In genomic region chr4:40059362-40059761, GRCh38 we compare ENCODE assay signal across 1 cellular context.
TF ChIP-seq lines count a peak whose summit lies in the region.

No MANE protein-coding gene starts in this region.

TF ChIP-seq in GM12878, 131 proteins besides CTCF, POLR2A, EP300 and RAD21 (continued from another document):
- TF ChIP-seq, protein P1, sequence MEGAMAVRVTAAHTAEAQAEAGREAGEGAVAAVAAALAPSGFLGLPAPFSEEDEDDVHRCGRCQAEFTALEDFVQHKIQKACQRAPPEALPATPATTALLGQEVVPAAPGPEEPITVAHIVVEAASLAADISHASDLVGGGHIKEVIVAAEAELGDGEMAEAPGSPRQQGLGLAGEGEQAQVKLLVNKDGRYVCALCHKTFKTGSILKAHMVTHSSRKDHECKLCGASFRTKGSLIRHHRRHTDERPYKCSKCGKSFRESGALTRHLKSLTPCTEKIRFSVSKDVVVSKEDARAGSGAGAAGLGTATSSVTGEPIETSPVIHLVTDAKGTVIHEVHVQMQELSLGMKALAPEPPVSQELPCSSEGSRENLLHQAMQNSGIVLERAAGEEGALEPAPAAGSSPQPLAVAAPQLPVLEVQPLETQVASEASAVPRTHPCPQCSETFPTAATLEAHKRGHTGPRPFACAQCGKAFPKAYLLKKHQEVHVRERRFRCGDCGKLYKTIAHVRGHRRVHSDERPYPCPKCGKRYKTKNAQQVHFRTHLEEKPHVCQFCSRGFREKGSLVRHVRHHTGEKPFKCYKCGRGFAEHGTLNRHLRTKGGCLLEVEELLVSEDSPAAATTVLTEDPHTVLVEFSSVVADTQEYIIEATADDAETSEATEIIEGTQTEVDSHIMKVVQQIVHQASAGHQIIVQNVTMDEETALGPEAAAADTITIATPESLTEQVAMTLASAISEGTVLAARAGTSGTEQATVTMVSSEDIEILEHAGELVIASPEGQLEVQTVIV (IDR thresholded peaks at IDR 0.05; ENCODE audit: borderline replicate concordance, partially characterized antibody) = no peak
- TF ChIP-seq HSF1 (IDR thresholded peaks at IDR 0.05; ENCODE audit: low read depth, low read length) (no peak), MTA3 (IDR thresholded peaks at IDR 0.05; ENCODE audit: borderline replicate concordance, low read length) (no peak), NR2C1 (IDR thresholded peaks at IDR 0.05) (no peak), TCF12 (IDR thresholded peaks at IDR 0.05; ENCODE audit: low read depth, low read length) (no peak), MEF2A (IDR thresholded peaks at IDR 0.05; ENCODE audit: insufficient read depth, low read depth, low read length) (no peak), BCL11A (IDR thresholded peaks at IDR 0.05; ENCODE audit: low read depth, low read length) (no peak), EZH2 (IDR thresholded peaks at IDR 0.05; ENCODE audit: borderline replicate concordance, control insufficient read depth, low read depth, low read length) (no peak), ESRRA (IDR thresholded peaks at IDR 0.05; ENCODE audit: low read length) (no peak), ZNF622 (IDR thresholded peaks at IDR 0.05) (no peak), RAD51 (IDR thresholded peaks at IDR 0.05) (no peak), IKZF2 (IDR thresholded peaks at IDR 0.05) (no peak), SP1 (IDR thresholded peaks at IDR 0.05; ENCODE audit: low read depth, low read length) (no peak), PBX3 (IDR thresholded peaks at IDR 0.05; ENCODE audit: insufficient replicate concordance, low read depth, low read length) (no peak), BACH1 (IDR thresholded peaks at IDR 0.05; ENCODE audit: borderline replicate concordance) (no peak)
